In genomic region chr10:58967551-58968418, GRCh38 we compare ENCODE assay signal across 8 cellular contexts.
DNase-seq lines count a peak whose midpoint lies in the region; ATAC-seq and TF ChIP-seq lines count a peak whose summit lies in the region.

No MANE protein-coding gene starts in this region.

- CTCF ChIA-PET in activated naive CD4-positive, alpha-beta T cell treated with anti-CD3 and anti-CD28 coated beads for 36 hours (lab: Charles Lee): no interaction called here

- DNase-seq in NCI-H1105 treated with DMSO at 0.1 percent for 48 hours (lab: John Stamatoyannopoulos, UW): peak; percentile 71
- no peak for DNase-seq in foreskin keratinocyte
- peak; percentile 24 for DNase-seq in prostate gland (ENCODE audit: low spot score)
- no peak for DNase-seq in activated naive CD4-positive, alpha-beta T cell treated with anti-CD3 and anti-CD28 coated beads for 36 hours
- no peak for DNase-seq in stimulated activated CD4-positive, alpha-beta T cell treated with anti-CD3 and anti-CD28 coated beads, Interleukin-4, amount 100 ng/mL, for 4 hours
- DNase-seq in stimulated activated CD4-positive, alpha-beta T cell treated with anti-CD3 and anti-CD28 coated beads, Interleukin-15, amount 100 ng/mL, for 24 hours: no peak

- TF ChIP-seq POLR2A in prostate gland (IDR thresholded peaks at IDR 0.05): no peak

- no peak overlapping the region for H3K4me3 Mint-ChIP-seq in activated naive CD4-positive, alpha-beta T cell treated with anti-CD3 and anti-CD28 coated beads for 36 hours

- intact Hi-C loops in prostate gland (cut with DNase I): loop anchor here (10.0 kb wide), 1 partner anchor 553 kb away; no protein-coding TSS in a partner anchor
- intact Hi-C loops in activated naive CD4-positive, alpha-beta T cell treated with anti-CD3 and anti-CD28 coated beads for 36 hours (cut with micrococcal nuclease): no loop called here

- WGBS in prostate gland: 17% methylated on average over 19 of the region's 19 CpGs

- H3K27ac Mint-ChIP-seq in activated naive CD4-positive, alpha-beta T cell treated with anti-CD3 and anti-CD28 coated beads for 36 hours: no peak overlapping the region

- H3K9me3 ChIP-seq in prostate gland: no peaks in the 10 kb centered on the region

- ATAC-seq in GM18909 (IDR thresholded peaks at IDR 0.05; ENCODE audit: poor library complexity, unreplicated experiment) (peak; percentile 82), foreskin keratinocyte (peak; percentile 82), HG03135 (IDR thresholded peaks at IDR 0.05; ENCODE audit: unreplicated experiment) (no peak)

- peaks cover 18% of the 10 kb centered on the region for H3K27me3 Mint-ChIP-seq in activated naive CD4-positive, alpha-beta T cell treated with anti-CD3 and anti-CD28 coated beads for 36 hours (ENCODE audit: low read depth)

- no peaks in the 10 kb centered on the region for H3K9me3 Mint-ChIP-seq in activated naive CD4-positive, alpha-beta T cell treated with anti-CD3 and anti-CD28 coated beads for 36 hours

- no peak for TF ChIP-seq CTCF in foreskin keratinocyte (conservative IDR thresholded peaks at IDR 0.05)
- TF ChIP-seq CTCF in prostate gland (IDR thresholded peaks at IDR 0.05): no peak

- no peaks in the 10 kb centered on the region for H3K36me3 Mint-ChIP-seq in activated naive CD4-positive, alpha-beta T cell treated with anti-CD3 and anti-CD28 coated beads for 36 hours (ENCODE audit: low read depth)

- no peak overlapping the region for H3K27ac ChIP-seq in foreskin keratinocyte
- H3K27ac ChIP-seq in prostate gland: no peak overlapping the region

- H3K4me1 Mint-ChIP-seq in activated naive CD4-positive, alpha-beta T cell treated with anti-CD3 and anti-CD28 coated beads for 36 hours (ENCODE audit: low read depth): no peaks in the 10 kb centered on the region

- H3K36me3 ChIP-seq in prostate gland: no peaks in the 10 kb centered on the region

- H3K4me3 ChIP-seq in prostate gland: no peak overlapping the region

- H3K27me3 ChIP-seq in foreskin keratinocyte (peaks cover 32% of the 10 kb centered on the region), prostate gland (replicated peaks; ENCODE audit: insufficient read depth) (no peaks in the 10 kb centered on the region)

- H3K4me1 ChIP-seq in foreskin keratinocyte: no peaks in the 10 kb centered on the region
- H3K4me1 ChIP-seq in prostate gland (replicated peaks): no peaks in the 10 kb centered on the region

Comparison
In these comparisons a context has a peak if more than half of its experiments do, and no peak if none do; other contexts are left out.
1. DNase-seq: peak in NCI-H1105 treated with DMSO at 0.1 percent for 48 hours (single experiment) and prostate gland (single experiment); none in foreskin keratinocyte (0 of 2), activated naive CD4-positive, alpha-beta T cell treated with anti-CD3 and anti-CD28 coated beads for 36 hours (single experiment), stimulated activated CD4-positive, alpha-beta T cell treated with anti-CD3 and anti-CD28 coated beads, Interleukin-4, amount 100 ng/mL, for 4 hours (0 of 2) and stimulated activated CD4-positive, alpha-beta T cell treated with anti-CD3 and anti-CD28 coated beads, Interleukin-15, amount 100 ng/mL, for 24 hours (single experiment).